In genomic region chr5:103258957-103259704, GRCh38 we compare ENCODE assay signal across 1 cellular context.
TF ChIP-seq lines count a peak whose summit lies in the region.

No MANE protein-coding gene starts in this region.

TF ChIP-seq in K562, 482 proteins besides CTCF, POLR2A, EP300 and RAD21 (continued from another document):
- TF ChIP-seq COPS2 (conservative IDR thresholded peaks at IDR 0.05) (no peak), SNRNP70 (optimal IDR thresholded peaks at IDR 0.05; ENCODE audit: low read depth, low read length) (no peak), AFF1 (IDR thresholded peaks at IDR 0.05; ENCODE audit: low read depth in 1 of 2, partially characterized antibody in 2 of 2) (no peak), ZBTB49 (CRISPR knock-in tag; IDR thresholded peaks at IDR 0.05; ENCODE audit: borderline replicate concordance) (no peak), CREB3 (tag; conservative IDR thresholded peaks at IDR 0.05; ENCODE audit: low read depth) (no peak), FOXM1 (IDR thresholded peaks at IDR 0.05; ENCODE audit: low read depth) (no peak), FOXM1 (CRISPR knock-in tag; IDR thresholded peaks at IDR 0.05; ENCODE audit: low read depth) (no peak), ZNF184 (CRISPR knock-in tag; IDR thresholded peaks at IDR 0.05) (no peak), NBN (IDR thresholded peaks at IDR 0.05; ENCODE audit: low read depth) (no peak), PPARD (CRISPR knock-in tag; IDR thresholded peaks at IDR 0.05) (no peak), MED1 (CRISPR knock-in tag; IDR thresholded peaks at IDR 0.05; ENCODE audit: borderline replicate concordance) (no peak), PRDM10 (IDR thresholded peaks at IDR 0.05; ENCODE audit: partially characterized antibody) (peak; percentile 10), TFAM (CRISPR knock-in tag; conservative IDR thresholded peaks at IDR 0.05) (no peak), MTA3 (IDR thresholded peaks at IDR 0.05; ENCODE audit: borderline replicate concordance) (peak; percentile 48; the same call in 1 of the 2 replicates), TRIM24 (IDR thresholded peaks at IDR 0.05) (no peak), GTF2E2 (tag; IDR thresholded peaks at IDR 0.05) (no peak), ZNF449 (CRISPR knock-in tag; IDR thresholded peaks at IDR 0.05) (no peak), ELF1 (tag; IDR thresholded peaks at IDR 0.05) (no peak; the same call in 1 of the 2 replicates), SLC30A9 (CRISPR knock-in tag; IDR thresholded peaks at IDR 0.05) (no peak), ESRRB (CRISPR knock-in tag; IDR thresholded peaks at IDR 0.05; ENCODE audit: borderline replicate concordance) (no peak), PCBP1 (IDR thresholded peaks at IDR 0.05; ENCODE audit: low read depth, low read length, poor library complexity, severe bottlenecking) (peak; percentile 23), RBBP5 (IDR thresholded peaks at IDR 0.05; ENCODE audit: borderline replicate concordance, insufficient read depth, low read length, poor library complexity, severe bottlenecking) (peak; percentile 58), HINFP (tag; conservative IDR thresholded peaks at IDR 0.05; ENCODE audit: low read depth) (no peak), POLR2H (tag; IDR thresholded peaks at IDR 0.05; ENCODE audit: low read depth) (no peak), POLR2AphosphoS5 (IDR thresholded peaks at IDR 0.05; ENCODE audit: control insufficient read depth, insufficient read depth, low read depth, low read length) (no peak), ZNF586 (CRISPR knock-in tag; conservative IDR thresholded peaks at IDR 0.05) (no peak), ETV6 (IDR thresholded peaks at IDR 0.05; ENCODE audit: borderline replicate concordance in 1 of 2, low read depth in 2 of 2, low read length in 1 of 2) (no peak), ETV6 (CRISPR knock-in tag; IDR thresholded peaks at IDR 0.05; ENCODE audit: borderline replicate concordance) (no peak), TEAD2 (tag; IDR thresholded peaks at IDR 0.05) (no peak), ZNF668 (CRISPR knock-in tag; IDR thresholded peaks at IDR 0.05) (no peak), PURB (CRISPR knock-in tag; IDR thresholded peaks at IDR 0.05; ENCODE audit: low read depth) (no peak), CHCHD3 (CRISPR knock-in tag; IDR thresholded peaks at IDR 0.05) (no peak), ZNF395 (CRISPR knock-in tag; IDR thresholded peaks at IDR 0.05) (0 out of 2 replicates have a peak, but pooled peaks have one; percentile 4), ZNF778 (CRISPR knock-in tag; IDR thresholded peaks at IDR 0.05) (no peak), BRF2 (IDR thresholded peaks at IDR 0.05; ENCODE audit: borderline replicate concordance, insufficient read depth, insufficient read length) (no peak)
